Comparison of ENCODE assay signal across 39 cellular contexts in genomic region chr11:17777726-17778091, GRCh38. TPM values are rescaled to one million over a fixed set of nuclear protein-coding genes. Genes with fewer than 3 reads are reported as not detected.
"Had no signal": no experiment of that assay in that cellular context is flagged by ENCODE, and none has a peak within 500 bp of the region (broad histone marks: within the 10 kb centered on the region; RNA-seq: fewer than 3 reads in every experiment).

No MANE protein-coding gene starts in this region.

- H3K27ac ChIP-seq: adrenal gland, body of pancreas, epithelial cell of prostate, esophagus squamous epithelium, gastroesophageal sphincter, WERI-Rb-1 had no signal

- H3K9me3 Mint-ChIP-seq: activated CD4-positive, alpha-beta memory T cell treated with anti-CD3 and anti-CD28 coated beads for 36 hours; activated CD4-positive, alpha-beta T cell treated with anti-CD3 and anti-CD28 coated beads, Interleukin-2, amount 10 ng/mL, durations not matched to agents 24 days and 14 days; activated naive CD4-positive, alpha-beta T cell treated with anti-CD3 and anti-CD28 coated beads for 36 hours; activated naive CD4-positive, alpha-beta T cell treated with anti-CD3 and anti-CD28 coated beads, Interleukin-2, amount 50 U/mL, for 24 hours; activated naive CD8-positive, alpha-beta T cell treated with anti-CD3 and anti-CD28 coated beads for 36 hours; activated naive CD8-positive, alpha-beta T cell treated with anti-CD3 and anti-CD28 coated beads, Interleukin-2, amount 50 U/mL, for 24 hours; activated T-helper 1 cell treated with anti-CD3 and anti-CD28 coated beads, Interleukin-12 subunit alpha, Interleukin-12 subunit beta, Interleukin-2, Interleukin-4 antibody, amounts not matched to agents 30 ng/mL and 10 ng/mL and 1 ng/mL, durations not matched to agents 14 hours and 24 hours and 36 hours; activated T-helper 2 cell treated with anti-CD3 and anti-CD28 coated beads, Interferon-gamma antibody, Interleukin-2, Interleukin-4, amounts not matched to agents 10 μg/mL and 5 μg/mL and 100 μg/mL, durations not matched to agents 14 hours and 24 hours and 36 hours; T-helper 2 cell treated with Interferon-gamma antibody and Interleukin-4, amounts not matched to agents 5 μg/mL and 100 μg/mL, for 36 hours had no signal

- H3K4me1 Mint-ChIP-seq: activated CD4-positive, alpha-beta T cell treated with anti-CD3 and anti-CD28 coated beads for 36 hours; activated CD4-positive, alpha-beta T cell treated with anti-CD3 and anti-CD28 coated beads, Interleukin-2, amount 10 ng/mL, durations not matched to agents 24 days and 14 days; activated CD8-positive, alpha-beta memory T cell treated with anti-CD3 and anti-CD28 coated beads, Interleukin-2, amount 10 ng/mL, durations not matched to agents 7 days and 5 days; activated naive CD4-positive, alpha-beta T cell treated with anti-CD3 and anti-CD28 coated beads, Interleukin-2, amount 50 U/mL, for 24 hours; activated naive CD8-positive, alpha-beta T cell treated with anti-CD3 and anti-CD28 coated beads for 36 hours; activated naive CD8-positive, alpha-beta T cell treated with anti-CD3 and anti-CD28 coated beads, Interleukin-2, amount 50 U/mL, for 24 hours; T-helper 17 cell had no signal

- DNase-seq: activated CD4-positive, alpha-beta memory T cell treated with anti-CD3 and anti-CD28 coated beads for 36 hours; activated CD4-positive, alpha-beta T cell treated with anti-CD3 and anti-CD28 coated beads for 36 hours; activated CD4-positive, alpha-beta T cell treated with anti-CD3 and anti-CD28 coated beads, Interleukin-2, amount 10 ng/mL, durations not matched to agents 24 days and 14 days; activated CD4-positive, CD25-positive, alpha-beta regulatory T cell; activated CD4-positive, CD25-positive, alpha-beta regulatory T cell treated with anti-CD3 and anti-CD28 coated beads, Interleukin-2, amount 50 U/mL, for 72 hours; activated CD8-positive, alpha-beta memory T cell treated with anti-CD3 and anti-CD28 coated beads, Interleukin-2, amount 10 ng/mL, durations not matched to agents 7 days and 5 days; activated CD8-positive, alpha-beta memory T cell treated with anti-CD3 and anti-CD28 coated beads, Interleukin-2, amount 50 U/mL, for 4 hours; activated CD8-positive, alpha-beta T cell treated with anti-CD3 and anti-CD28 coated beads, Interleukin-2, amount 10 ng/mL, durations not matched to agents 7 days and 5 days; activated naive CD4-positive, alpha-beta T cell treated with anti-CD3 and anti-CD28 coated beads for 36 hours; activated naive CD8-positive, alpha-beta T cell treated with anti-CD3 and anti-CD28 coated beads for 36 hours; activated naive CD8-positive, alpha-beta T cell treated with anti-CD3 and anti-CD28 coated beads, Interleukin-2, amount 50 U/mL, for 24 hours; activated T-cell treated with anti-CD3 and anti-CD28 coated beads, Interleukin-2, amount 50 U/mL, for 1 hour; activated T-cell treated with anti-CD3 and anti-CD28 coated beads, Interleukin-2, amount 50 U/mL, for 48 hours; adrenal gland; amygdala; body of pancreas; caudate nucleus; cortex of kidney; dermis blood vessel endothelial cell; effector CD4-positive, alpha-beta T cell; esophagus squamous epithelium; foreskin melanocyte; T-helper 1 cell; T-helper 17 cell; T1000; WERI-Rb-1 had no signal

- H3K36me3 Mint-ChIP-seq: activated CD4-positive, alpha-beta memory T cell treated with anti-CD3 and anti-CD28 coated beads for 36 hours; activated CD8-positive, alpha-beta memory T cell treated with anti-CD3 and anti-CD28 coated beads, Interleukin-2, amount 10 ng/mL, durations not matched to agents 7 days and 5 days; activated naive CD4-positive, alpha-beta T cell treated with anti-CD3 and anti-CD28 coated beads, Interleukin-2, amount 50 U/mL, for 24 hours; activated naive CD8-positive, alpha-beta T cell treated with anti-CD3 and anti-CD28 coated beads for 36 hours had no signal

- H3K27me3 ChIP-seq: adrenal gland, body of pancreas, esophagus squamous epithelium, gastroesophageal sphincter had no signal

- H3K36me3 ChIP-seq: adrenal gland, esophagus squamous epithelium, gastroesophageal sphincter had no signal

- H3K4me3 Mint-ChIP-seq: activated CD4-positive, alpha-beta memory T cell treated with anti-CD3 and anti-CD28 coated beads for 36 hours; activated CD4-positive, alpha-beta T cell treated with anti-CD3 and anti-CD28 coated beads for 36 hours; activated CD4-positive, alpha-beta T cell treated with anti-CD3 and anti-CD28 coated beads, Interleukin-2, amount 10 ng/mL, durations not matched to agents 24 days and 14 days; activated CD8-positive, alpha-beta memory T cell treated with anti-CD3 and anti-CD28 coated beads, Interleukin-2, amount 10 ng/mL, durations not matched to agents 7 days and 5 days; activated CD8-positive, alpha-beta T cell treated with anti-CD3 and anti-CD28 coated beads, Interleukin-2, amount 10 ng/mL, durations not matched to agents 7 days and 5 days; activated naive CD4-positive, alpha-beta T cell treated with anti-CD3 and anti-CD28 coated beads for 36 hours; activated naive CD4-positive, alpha-beta T cell treated with anti-CD3 and anti-CD28 coated beads, Interleukin-2, amount 50 U/mL, for 24 hours; activated naive CD8-positive, alpha-beta T cell treated with anti-CD3 and anti-CD28 coated beads for 36 hours; activated naive CD8-positive, alpha-beta T cell treated with anti-CD3 and anti-CD28 coated beads, Interleukin-2, amount 50 U/mL, for 24 hours; activated T-helper 1 cell treated with anti-CD3 and anti-CD28 coated beads, Interleukin-12 subunit alpha, Interleukin-12 subunit beta, Interleukin-2, Interleukin-4 antibody, amounts not matched to agents 30 ng/mL and 10 ng/mL and 1 ng/mL, durations not matched to agents 14 hours and 24 hours and 36 hours; T-helper 17 cell; T-helper 2 cell treated with Interferon-gamma antibody and Interleukin-4, amounts not matched to agents 5 μg/mL and 100 μg/mL, for 36 hours had no signal

- H3K4me3 ChIP-seq: adrenal gland, body of pancreas, esophagus squamous epithelium, gastroesophageal sphincter had no signal

- ATAC-seq: activated CD4-positive, alpha-beta T cell treated with anti-CD3 and anti-CD28 coated beads for 36 hours; activated CD8-positive, alpha-beta memory T cell treated with anti-CD3 and anti-CD28 coated beads, Interleukin-2, amount 10 ng/mL, durations not matched to agents 7 days and 5 days; activated CD8-positive, alpha-beta T cell treated with anti-CD3 and anti-CD28 coated beads, Interleukin-2, amount 10 ng/mL, durations not matched to agents 7 days and 5 days; activated naive CD8-positive, alpha-beta T cell treated with anti-CD3 and anti-CD28 coated beads, Interleukin-2, amount 50 U/mL, for 24 hours; body of pancreas; gastroesophageal sphincter; T-helper 17 cell had no signal

- H3K27ac Mint-ChIP-seq: activated CD4-positive, alpha-beta memory T cell treated with anti-CD3 and anti-CD28 coated beads for 36 hours; activated CD4-positive, alpha-beta T cell treated with anti-CD3 and anti-CD28 coated beads for 36 hours; activated CD4-positive, alpha-beta T cell treated with anti-CD3 and anti-CD28 coated beads, Interleukin-2, amount 10 ng/mL, durations not matched to agents 24 days and 14 days; activated CD8-positive, alpha-beta memory T cell treated with anti-CD3 and anti-CD28 coated beads, Interleukin-2, amount 10 ng/mL, durations not matched to agents 7 days and 5 days; activated CD8-positive, alpha-beta T cell treated with anti-CD3 and anti-CD28 coated beads, Interleukin-2, amount 10 ng/mL, durations not matched to agents 7 days and 5 days; activated naive CD4-positive, alpha-beta T cell treated with anti-CD3 and anti-CD28 coated beads for 36 hours; activated naive CD4-positive, alpha-beta T cell treated with anti-CD3 and anti-CD28 coated beads, Interleukin-2, amount 50 U/mL, for 24 hours; activated naive CD8-positive, alpha-beta T cell treated with anti-CD3 and anti-CD28 coated beads for 36 hours; activated naive CD8-positive, alpha-beta T cell treated with anti-CD3 and anti-CD28 coated beads, Interleukin-2, amount 50 U/mL, for 24 hours; activated T-helper 1 cell treated with anti-CD3 and anti-CD28 coated beads, Interleukin-12 subunit alpha, Interleukin-12 subunit beta, Interleukin-2, Interleukin-4 antibody, amounts not matched to agents 30 ng/mL and 10 ng/mL and 1 ng/mL, durations not matched to agents 14 hours and 24 hours and 36 hours; activated T-helper 2 cell treated with anti-CD3 and anti-CD28 coated beads, Interferon-gamma antibody, Interleukin-2, Interleukin-4, amounts not matched to agents 10 μg/mL and 5 μg/mL and 100 μg/mL, durations not matched to agents 14 hours and 24 hours and 36 hours; T-helper 17 cell; T-helper 2 cell treated with Interferon-gamma antibody and Interleukin-4, amounts not matched to agents 5 μg/mL and 100 μg/mL, for 36 hours had no signal

- H3K27me3 Mint-ChIP-seq: activated CD4-positive, alpha-beta memory T cell treated with anti-CD3 and anti-CD28 coated beads for 36 hours; activated CD4-positive, alpha-beta T cell treated with anti-CD3 and anti-CD28 coated beads for 36 hours; activated CD4-positive, alpha-beta T cell treated with anti-CD3 and anti-CD28 coated beads, Interleukin-2, amount 10 ng/mL, durations not matched to agents 24 days and 14 days; activated CD8-positive, alpha-beta memory T cell treated with anti-CD3 and anti-CD28 coated beads, Interleukin-2, amount 10 ng/mL, durations not matched to agents 7 days and 5 days; activated naive CD4-positive, alpha-beta T cell treated with anti-CD3 and anti-CD28 coated beads, Interleukin-2, amount 50 U/mL, for 24 hours; activated naive CD8-positive, alpha-beta T cell treated with anti-CD3 and anti-CD28 coated beads for 36 hours; activated naive CD8-positive, alpha-beta T cell treated with anti-CD3 and anti-CD28 coated beads, Interleukin-2, amount 50 U/mL, for 24 hours; T-helper 17 cell had no signal

- H3K4me1 ChIP-seq: adrenal gland, body of pancreas, gastroesophageal sphincter had no signal

- H3K9me3 ChIP-seq: adrenal gland, body of pancreas, esophagus squamous epithelium, gastroesophageal sphincter had no signal

RNA-seq across cellular contexts. Expression of gene KCNC1, which starts 43.1 kb away (rescaled TPM):
- total RNA-seq: activated CD4-positive, alpha-beta memory T cell treated with anti-CD3 and anti-CD28 coated beads for 36 hours; activated CD4-positive, alpha-beta T cell treated with anti-CD3 and anti-CD28 coated beads for 36 hours; activated CD4-positive, alpha-beta T cell treated with anti-CD3 and anti-CD28 coated beads, Interleukin-2, amount 10 ng/mL, durations not matched to agents 24 days and 14 days; activated CD8-positive, alpha-beta memory T cell treated with anti-CD3 and anti-CD28 coated beads for 36 hours; activated CD8-positive, alpha-beta memory T cell treated with anti-CD3 and anti-CD28 coated beads, Interleukin-2, amount 10 ng/mL, durations not matched to agents 7 days and 5 days; activated CD8-positive, alpha-beta T cell treated with anti-CD3 and anti-CD28 coated beads, Interleukin-2, amount 10 ng/mL, durations not matched to agents 7 days and 5 days; activated naive CD4-positive, alpha-beta T cell treated with anti-CD3 and anti-CD28 coated beads for 36 hours; activated naive CD8-positive, alpha-beta T cell treated with anti-CD3 and anti-CD28 coated beads for 36 hours; activated T-helper 1 cell treated with anti-CD3 and anti-CD28 coated beads, Interleukin-12 subunit alpha, Interleukin-12 subunit beta, Interleukin-2, Interleukin-4 antibody, amounts not matched to agents 30 ng/mL and 10 ng/mL and 1 ng/mL, durations not matched to agents 14 hours and 24 hours and 36 hours; activated T-helper 2 cell treated with anti-CD3 and anti-CD28 coated beads, Interferon-gamma antibody, Interleukin-2, Interleukin-4, amounts not matched to agents 10 μg/mL and 5 μg/mL and 100 μg/mL, durations not matched to agents 14 hours and 24 hours and 36 hours; aorta; dermis blood vessel endothelial cell; endothelial cell of umbilical vein; esophagus squamous epithelium; fibroblast of villous mesenchyme; glomerular endothelial cell; T-helper 17 cell had no signal

RNA-seq across cellular contexts. Expression of gene MYOD1, which starts 58.3 kb away (rescaled TPM):
- total RNA-seq: activated CD4-positive, alpha-beta memory T cell treated with anti-CD3 and anti-CD28 coated beads for 36 hours; activated CD4-positive, alpha-beta T cell treated with anti-CD3 and anti-CD28 coated beads for 36 hours; activated CD4-positive, alpha-beta T cell treated with anti-CD3 and anti-CD28 coated beads, Interleukin-2, amount 10 ng/mL, durations not matched to agents 24 days and 14 days; activated CD8-positive, alpha-beta memory T cell treated with anti-CD3 and anti-CD28 coated beads for 36 hours; activated CD8-positive, alpha-beta memory T cell treated with anti-CD3 and anti-CD28 coated beads, Interleukin-2, amount 10 ng/mL, durations not matched to agents 7 days and 5 days; activated CD8-positive, alpha-beta T cell treated with anti-CD3 and anti-CD28 coated beads, Interleukin-2, amount 10 ng/mL, durations not matched to agents 7 days and 5 days; activated naive CD4-positive, alpha-beta T cell treated with anti-CD3 and anti-CD28 coated beads for 36 hours; activated naive CD8-positive, alpha-beta T cell treated with anti-CD3 and anti-CD28 coated beads for 36 hours; activated T-helper 1 cell treated with anti-CD3 and anti-CD28 coated beads, Interleukin-12 subunit alpha, Interleukin-12 subunit beta, Interleukin-2, Interleukin-4 antibody, amounts not matched to agents 30 ng/mL and 10 ng/mL and 1 ng/mL, durations not matched to agents 14 hours and 24 hours and 36 hours; activated T-helper 2 cell treated with anti-CD3 and anti-CD28 coated beads, Interferon-gamma antibody, Interleukin-2, Interleukin-4, amounts not matched to agents 10 μg/mL and 5 μg/mL and 100 μg/mL, durations not matched to agents 14 hours and 24 hours and 36 hours; adrenal gland; aorta; body of pancreas; chondrocyte; dermis blood vessel endothelial cell; endothelial cell of umbilical vein; esophagus squamous epithelium; fibroblast of lung; gastroesophageal sphincter; glomerular endothelial cell; T-helper 17 cell had no signal
